18 cellular contexts compared by ENCODE assay signal in the genomic region with DNA sequence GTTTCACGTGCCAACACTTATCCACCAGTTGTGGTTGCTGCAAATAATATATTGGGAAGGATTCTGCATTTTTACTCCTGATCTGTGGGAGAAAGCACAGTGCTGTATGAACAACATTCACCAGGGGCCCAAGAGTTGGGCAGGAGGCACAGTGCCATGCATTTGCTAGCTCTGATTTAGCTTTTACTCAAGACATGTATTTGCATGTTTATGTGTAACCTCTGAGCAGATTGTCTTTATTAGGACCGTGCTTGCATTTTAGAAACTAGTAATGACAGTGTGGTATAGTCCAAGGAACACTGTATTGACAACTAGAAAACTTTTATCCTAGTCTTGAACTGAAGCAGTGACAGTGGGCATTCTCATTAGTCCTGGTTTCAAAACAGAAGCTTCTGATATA.
DNase-seq lines count a peak whose midpoint lies in the region; ATAC-seq, FAIRE-seq and TF ChIP-seq lines count a peak whose summit lies in the region.
"Had no signal": no experiment of that assay in that cellular context is flagged by ENCODE, and none has a peak within 500 bp of the region (broad histone marks: within the 10 kb centered on the region; RNA-seq: fewer than 3 reads in every experiment).

No MANE protein-coding gene starts in this region.

- H3K4me1 Mint-ChIP-seq in MCF 10A (ENCODE audit: insufficient read depth, unreplicated experiment), result peaks cover 18% of the 10 kb centered on the region
- no peaks in the 10 kb centered on the region for H3K4me1 Mint-ChIP-seq in CD4-positive, alpha-beta memory T cell
- H3K4me1 Mint-ChIP-seq: CD14-positive monocyte had no signal

- no peaks in the 10 kb centered on the region for H3K4me1 ChIP-seq in breast epithelium
- no peaks in the 10 kb centered on the region for H3K4me1 ChIP-seq in CD4-positive, alpha-beta memory T cell (ENCODE audit: insufficient read depth, low read length)
- H3K4me1 ChIP-seq: BLaER1, HAP-1 had no signal

- peaks cover 0 to 23% of the 10 kb centered on the region in 2 donors for H3K9me3 ChIP-seq in breast epithelium
- peaks cover 0 to 4% of the 10 kb centered on the region in 2 donors for H3K9me3 ChIP-seq in CD4-positive, alpha-beta memory T cell (ENCODE audit: control insufficient read depth in 1 of 2, low read length in 2 of 2)
- H3K9me3 ChIP-seq: HAP-1 had no signal

- H3K4me3 ChIP-seq in breast epithelium (no peak overlapping the region), bronchial epithelial cell (ENCODE audit: low read depth, low read length) (no peak overlapping the region)
- H3K4me3 ChIP-seq in CD4-positive, alpha-beta memory T cell (ENCODE audit: low read length in 2 of 2), result no peak overlapping the region
- H3K4me3 ChIP-seq: A549, BLaER1, HAP-1, K562 had no signal

- no peak overlapping the region for H3K27ac ChIP-seq in breast epithelium
- no peak overlapping the region for H3K27ac ChIP-seq in CD4-positive, alpha-beta memory T cell (ENCODE audit: low read depth, low read length)
- H3K27ac ChIP-seq: 22Rv1, A549, BLaER1 had no signal

- no peak overlapping the region for H3K4me3 Mint-ChIP-seq in MCF 10A (ENCODE audit: unreplicated experiment)
- no peak overlapping the region for H3K4me3 Mint-ChIP-seq in CD4-positive, alpha-beta memory T cell
- H3K4me3 Mint-ChIP-seq: CD14-positive monocyte; CD8-positive, alpha-beta T cell had no signal

- H3K36me3 ChIP-seq in breast epithelium, result no peaks in the 10 kb centered on the region
- no peaks in the 10 kb centered on the region for H3K36me3 ChIP-seq in bronchial epithelial cell (ENCODE audit: control insufficient read depth, insufficient read depth, low read length)
- H3K36me3 ChIP-seq in CD4-positive, alpha-beta memory T cell (ENCODE audit: insufficient read depth, low read length), result no peaks in the 10 kb centered on the region
- H3K36me3 ChIP-seq: BLaER1, HAP-1 had no signal

- TF ChIP-seq CTCF in MCF 10A (IDR thresholded peaks at IDR 0.05; ENCODE audit: unreplicated experiment), result no peak
- no peak for TF ChIP-seq CTCF in breast epithelium (IDR thresholded peaks at IDR 0.05)
- no peak for TF ChIP-seq CTCF in bronchial epithelial cell (IDR thresholded peaks at IDR 0.05; ENCODE audit: insufficient read depth, low read length, severe bottlenecking)

- no peak for ATAC-seq in GM21825 (IDR thresholded peaks at IDR 0.05; ENCODE audit: unreplicated experiment)
- ATAC-seq: A549; CD8-positive, alpha-beta T cell; K562 had no signal

- no peak for FAIRE-seq in bronchial epithelial cell (lab: Jason Lieb, UNC)
- FAIRE-seq: A549, G401.6, GM12891, H1, K562 had no signal

- H3K27me3 ChIP-seq in breast epithelium (no peaks in the 10 kb centered on the region), bronchial epithelial cell (ENCODE audit: control insufficient read depth, insufficient read depth, low read length) (no peaks in the 10 kb centered on the region)
- H3K27me3 ChIP-seq in CD4-positive, alpha-beta memory T cell (ENCODE audit: insufficient read depth, low read length), result no peaks in the 10 kb centered on the region
- H3K27me3 ChIP-seq: BLaER1 had no signal

- POLR2A ChIA-PET in MCF 10A (lab: Yijun Ruan, JAX), result interaction anchor here (0.6 kb wide), 1 partner anchor 197 kb away, joined by 3 read pairs; no protein-coding TSS in a partner anchor
- POLR2A ChIA-PET in CD4-positive, alpha-beta memory T cell (lab: Charles Lee; ENCODE audit: partially characterized antibody), result no interaction called here

- no peak for TF ChIP-seq POLR2A in breast epithelium (IDR thresholded peaks at IDR 0.05)

- peak overlapping the region; percentile 43 for H3K27ac Mint-ChIP-seq in MCF 10A (ENCODE audit: low read depth, unreplicated experiment)
- no peak overlapping the region for H3K27ac Mint-ChIP-seq in CD4-positive, alpha-beta memory T cell
- H3K27ac Mint-ChIP-seq: CD14-positive monocyte; CD8-positive, alpha-beta T cell had no signal

- CTCF ChIA-PET in MCF 10A (lab: Yijun Ruan, JAX), result interaction anchor here (1.1 kb wide), 2 partner anchors 9 to 62 kb away, joined by 3 to 4 read pairs; no protein-coding TSS in a partner anchor
- CTCF ChIA-PET in CD4-positive, alpha-beta memory T cell (lab: Charles Lee; ENCODE audit: partially characterized antibody), result no interaction called here

- no TSS peak for BruUV-seq in MCF 10A (replicated peaks; lab: Mats Ljungman, UMichigan)

- peaks cover 7% of the 10 kb centered on the region for H3K36me3 Mint-ChIP-seq in MCF 10A (ENCODE audit: insufficient read depth, unreplicated experiment)
- H3K36me3 Mint-ChIP-seq in CD4-positive, alpha-beta memory T cell, result peaks cover 7 to 14% of the 10 kb centered on the region in 2 donors
- H3K36me3 Mint-ChIP-seq: CD14-positive monocyte; CD8-positive, alpha-beta T cell had no signal

- intact Hi-C loops in MCF 10A (cut with micrococcal nuclease), result no loop called here
- intact Hi-C loops in breast epithelium (cut with DNase I; ENCODE audit: low total_unique reads), result no loop called here
- intact Hi-C loops in CD4-positive, alpha-beta memory T cell (cut with micrococcal nuclease), result no loop called here

- no peak for DNase-seq in MCF 10A (ENCODE audit: unreplicated experiment)
- DNase-seq in breast epithelium (ENCODE audit: low spot score in 2 of 2), result no peak
- DNase-seq in bronchial epithelial cell (ENCODE audit: low read depth), result peak; percentile 74
- DNase-seq in fibroblast of gingiva (ENCODE audit: low read depth), result peak; percentile 14
- no peak for DNase-seq in NCI-H226
- no peak for DNase-seq in CD4-positive, alpha-beta memory T cell
- DNase-seq: CD8-positive, alpha-beta T cell; COR-L47 had no signal

- no peaks in the 10 kb centered on the region for H3K27me3 Mint-ChIP-seq in MCF 10A (ENCODE audit: insufficient read depth, unreplicated experiment)
- H3K27me3 Mint-ChIP-seq in CD4-positive, alpha-beta memory T cell, result no peaks in the 10 kb centered on the region

- peaks cover 22% of the 10 kb centered on the region for H3K9me3 Mint-ChIP-seq in MCF 10A (ENCODE audit: unreplicated experiment)
- peaks cover 5 to 33% (median 23%) of the 10 kb centered on the region in 8 donors for H3K9me3 Mint-ChIP-seq in CD4-positive, alpha-beta memory T cell

Comparison
In these comparisons a context has a peak if more than half of its experiments do, and no peak if none do; other contexts are left out.
1. DNase-seq: peak in bronchial epithelial cell (single experiment) and fibroblast of gingiva (single experiment); none in MCF 10A (single experiment), breast epithelium (0 of 2), NCI-H226 (single experiment) and CD4-positive, alpha-beta memory T cell (0 of 5).